ENCODE assay signal across 19 cellular contexts in the genomic region with DNA sequence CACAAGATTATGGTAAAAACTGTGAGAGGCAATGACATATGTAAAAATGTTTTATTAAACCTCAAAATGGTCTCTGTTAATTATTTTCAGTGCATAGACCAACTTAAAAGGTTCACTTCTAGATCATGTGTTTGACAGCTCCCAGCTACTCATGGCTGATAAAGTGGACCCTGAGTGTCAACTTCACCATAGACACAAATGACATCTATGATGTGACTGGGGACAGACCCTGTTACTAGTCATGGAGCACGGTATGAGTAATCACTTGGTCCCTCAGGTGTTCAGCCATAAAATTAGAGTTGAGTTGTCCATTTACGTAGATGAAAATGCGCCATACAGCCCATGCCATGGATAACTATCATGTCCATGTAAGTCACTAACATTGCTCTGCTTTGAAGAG.
DNase-seq lines count a peak whose midpoint lies in the region; ATAC-seq and TF ChIP-seq lines count a peak whose summit lies in the region.
"Had no signal": no experiment of that assay in that cellular context is flagged by ENCODE, and none has a peak within 500 bp of the region (broad histone marks: within the 10 kb centered on the region; RNA-seq: fewer than 3 reads in every experiment).

No MANE protein-coding gene starts in this region.

- H3K36me3 Mint-ChIP-seq in activated B cell treated with CpG ODN at 0.5 μM for 24 hours (ENCODE audit: low read depth) = no peaks in the 10 kb centered on the region
- H3K36me3 Mint-ChIP-seq: CD8-positive, alpha-beta memory T cell had no signal

- peaks cover 18% of the 10 kb centered on the region for H3K4me1 ChIP-seq in osteoblast (ENCODE audit: insufficient read depth, low read length)
- H3K4me1 ChIP-seq: BE2C, HAP-1 had no signal

- H3K27me3 Mint-ChIP-seq in activated B cell treated with CpG ODN at 0.5 μM for 24 hours = peaks cover 1% of the 10 kb centered on the region

- H4K20me1 ChIP-seq in osteoblast (ENCODE audit: insufficient read depth, low read length) = no peaks in the 10 kb centered on the region

- ATAC-seq in GM21786 (IDR thresholded peaks at IDR 0.05; ENCODE audit: unreplicated experiment) (peak; percentile 50), activated B cell treated with CpG ODN at 0.5 μM for 24 hours (ENCODE audit: low read depth) (peak; percentile 25), GM21367 (IDR thresholded peaks at IDR 0.05; ENCODE audit: unreplicated experiment) (no peak), GM18867 (IDR thresholded peaks at IDR 0.05; ENCODE audit: unreplicated experiment) (no peak), HG03354 (IDR thresholded peaks at IDR 0.05; ENCODE audit: poor library complexity, severe bottlenecking, unreplicated experiment) (no peak)

- no peak overlapping the region for H3K27ac ChIP-seq in osteoblast (ENCODE audit: low read depth, low read length)
- H3K27ac ChIP-seq: GM23248 had no signal

- H3K79me2 ChIP-seq in osteoblast (ENCODE audit: insufficient read depth, low read length) = no peaks in the 10 kb centered on the region

- no peak overlapping the region for H3K27ac Mint-ChIP-seq in activated B cell treated with CpG ODN at 0.5 μM for 24 hours
- H3K27ac Mint-ChIP-seq: CD4-positive, CD25-positive, alpha-beta regulatory T cell; CD8-positive, alpha-beta memory T cell had no signal

- H3K36me3 ChIP-seq in osteoblast (ENCODE audit: insufficient read depth, low read length) = no peaks in the 10 kb centered on the region
- H3K36me3 ChIP-seq: BE2C, HAP-1 had no signal

- no peak for TF ChIP-seq CTCF in activated B cell treated with CpG ODN at 0.5 μM for 24 hours (IDR thresholded peaks at IDR 0.05)
- no peak for TF ChIP-seq CTCF in osteoblast (IDR thresholded peaks at IDR 0.05; ENCODE audit: extremely low read depth, low read depth, low read length)

- CTCF ChIA-PET in activated B cell treated with CpG ODN at 0.5 μM for 24 hours (lab: Charles Lee) = interaction anchor here (1.2 kb wide), 1 partner anchor 593 kb away, joined by 3 read pairs; no protein-coding TSS in a partner anchor

- POLR2A ChIA-PET in activated B cell treated with CpG ODN at 0.5 μM for 24 hours (lab: Charles Lee) = interaction anchor here (0.9 kb wide), 1 partner anchor 46 kb away, joined by 3 read pairs; no protein-coding TSS in a partner anchor

- no peak overlapping the region for H3K4me2 ChIP-seq in osteoblast (ENCODE audit: insufficient read depth, low read length)

- no peak overlapping the region for H2AFZ ChIP-seq in osteoblast (ENCODE audit: low read length)
- H2AFZ ChIP-seq: GM23248 had no signal

- H3K9me3 ChIP-seq in osteoblast (ENCODE audit: low read depth, low read length) = no peaks in the 10 kb centered on the region
- H3K9me3 ChIP-seq: BE2C, HAP-1 had no signal

- no peak overlapping the region for H3K4me3 ChIP-seq in osteoblast (ENCODE audit: insufficient read depth, low read length)
- H3K4me3 ChIP-seq: GM23248, HAP-1 had no signal

- H3K4me3 Mint-ChIP-seq in activated B cell treated with CpG ODN at 0.5 μM for 24 hours = no peak overlapping the region
- H3K4me3 Mint-ChIP-seq: CD4-positive, CD25-positive, alpha-beta regulatory T cell had no signal

- intact Hi-C loops in activated B cell treated with CpG ODN at 0.5 μM for 24 hours (cut with micrococcal nuclease) = no loop called here

- no peak for DNase-seq in activated B cell treated with CpG ODN at 0.5 μM for 24 hours
- peak; percentile 22 for DNase-seq in osteoblast (ENCODE audit: insufficient read length, low spot score, missing footprints)
- DNase-seq: ACHN; BE2C; C1 segment of cervical spinal cord; CD4-positive, CD25-positive, alpha-beta regulatory T cell; CD8-positive, alpha-beta memory T cell; COR-L47; DMS 273 treated with DMSO at 0.1 percent for 48 hours; DMS53; DND-41; EL; GM23248; KG1 had no signal

- peaks cover 5% of the 10 kb centered on the region for H3K4me1 Mint-ChIP-seq in activated B cell treated with CpG ODN at 0.5 μM for 24 hours
- H3K4me1 Mint-ChIP-seq: CD4-positive, CD25-positive, alpha-beta regulatory T cell had no signal

- H3K9me3 Mint-ChIP-seq in activated B cell treated with CpG ODN at 0.5 μM for 24 hours = no peaks in the 10 kb centered on the region
- H3K9me3 Mint-ChIP-seq: CD8-positive, alpha-beta memory T cell had no signal

- H3K27me3 ChIP-seq in osteoblast (ENCODE audit: insufficient read depth, low read length) = no peaks in the 10 kb centered on the region
- H3K27me3 ChIP-seq: BE2C had no signal

Comparison
In these comparisons a context has a peak if more than half of its experiments do, and no peak if none do; other contexts are left out.
1. ATAC-seq: peak in GM21786 (single experiment) and activated B cell treated with CpG ODN at 0.5 μM for 24 hours (single experiment); none in GM21367 (single experiment), GM18867 (single experiment) and HG03354 (single experiment).